ENCODE assay signal across 9 cellular contexts in the genomic region with DNA sequence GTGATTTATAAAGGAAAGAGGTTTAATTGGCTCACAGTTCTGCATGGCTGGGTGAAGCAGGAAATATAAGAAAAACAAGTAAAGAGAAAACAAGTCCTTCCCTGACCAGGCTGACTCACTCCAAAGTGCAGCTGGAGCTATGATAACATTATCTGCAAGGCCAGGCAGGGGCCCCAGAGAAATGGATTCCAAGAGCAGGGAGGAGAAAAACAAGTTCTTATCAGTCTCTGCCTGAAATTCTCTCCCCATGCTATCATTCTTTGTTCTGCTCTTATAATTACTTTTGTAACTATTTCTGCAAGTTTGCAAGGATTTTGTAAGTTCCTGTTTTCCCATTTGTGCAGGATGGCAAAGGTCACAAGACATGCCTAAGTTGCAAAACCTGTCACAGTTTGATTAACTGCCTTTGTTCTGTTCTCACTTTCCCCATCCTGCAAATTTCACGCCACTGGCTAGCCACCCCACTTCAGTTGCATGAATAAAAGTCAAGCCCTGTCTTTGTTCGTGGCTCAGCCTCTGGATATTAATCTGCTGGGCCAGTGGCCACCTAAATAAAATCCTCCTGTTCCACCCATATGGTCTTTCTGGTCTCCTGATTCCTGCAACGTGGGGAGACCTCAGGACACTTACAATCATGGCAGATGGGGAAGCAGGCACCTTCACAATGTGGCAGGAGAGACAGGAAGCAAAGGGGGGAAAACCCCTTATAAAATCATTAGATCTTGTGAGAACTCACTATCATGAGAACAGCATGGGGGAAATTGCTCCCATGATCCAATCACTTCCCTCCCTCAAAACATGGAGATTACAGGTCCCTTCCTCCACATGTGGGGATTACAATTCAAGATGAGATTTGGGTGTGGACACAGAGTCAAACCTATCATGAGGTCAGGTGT. TPM values are rescaled to one million over a fixed set of nuclear protein-coding genes. Genes with fewer than 3 reads are reported as not detected.
DNase-seq lines count a peak whose midpoint lies in the region; ATAC-seq and TF ChIP-seq lines count a peak whose summit lies in the region.
"Had no signal": no experiment of that assay in that cellular context is flagged by ENCODE, and none has a peak within 500 bp of the region (broad histone marks: within the 10 kb centered on the region; RNA-seq: fewer than 3 reads in every experiment).

No MANE protein-coding gene starts in this region.

- peaks cover 7% of the 10 kb centered on the region for H3K27me3 Mint-ChIP-seq in activated CD4-positive, alpha-beta T cell treated with anti-CD3 and anti-CD28 coated beads, Interleukin-2, amount 10 ng/mL, durations not matched to agents 7 days and 5 days

- H3K9ac ChIP-seq in Karpas-422 (ENCODE audit: low read length), result no peak overlapping the region

- no peaks in the 10 kb centered on the region for H3K79me2 ChIP-seq in Karpas-422 (ENCODE audit: low read length)

- no peaks in the 10 kb centered on the region for H3K36me3 Mint-ChIP-seq in activated CD4-positive, alpha-beta T cell treated with anti-CD3 and anti-CD28 coated beads, Interleukin-2, amount 10 ng/mL, durations not matched to agents 7 days and 5 days (ENCODE audit: low read depth)

- no peak for TF ChIP-seq POLR2A in lower leg skin (IDR thresholded peaks at IDR 0.05)

- peak overlapping the region; percentile 13 for H3K27ac Mint-ChIP-seq in activated CD4-positive, alpha-beta T cell treated with anti-CD3 and anti-CD28 coated beads, Interleukin-2, amount 10 ng/mL, durations not matched to agents 7 days and 5 days
- H3K27ac Mint-ChIP-seq: T-helper 2 cell treated with Interferon-gamma antibody and Interleukin-4, amounts not matched to agents 5 μg/mL and 100 μg/mL, for 36 hours had no signal

- no peaks in the 10 kb centered on the region for H3K9me2 ChIP-seq in Karpas-422 (replicated peaks; ENCODE audit: insufficient read depth, low read length)

- no peak overlapping the region for H2AFZ ChIP-seq in Karpas-422 (ENCODE audit: low read length)

- no peaks in the 10 kb centered on the region for H3K9me3 Mint-ChIP-seq in activated CD4-positive, alpha-beta T cell treated with anti-CD3 and anti-CD28 coated beads, Interleukin-2, amount 10 ng/mL, durations not matched to agents 7 days and 5 days
- H3K9me3 Mint-ChIP-seq: T-helper 2 cell treated with Interferon-gamma antibody and Interleukin-4, amounts not matched to agents 5 μg/mL and 100 μg/mL, for 36 hours had no signal

- H3K9me3 ChIP-seq in aorta (ENCODE audit: control insufficient read depth, low read length), result no peaks in the 10 kb centered on the region
- no peaks in the 10 kb centered on the region for H3K9me3 ChIP-seq in Karpas-422 (ENCODE audit: low read length)

- H3K4me3 Mint-ChIP-seq in activated CD4-positive, alpha-beta T cell treated with anti-CD3 and anti-CD28 coated beads, Interleukin-2, amount 10 ng/mL, durations not matched to agents 7 days and 5 days, result no peak overlapping the region

- CTCF ChIA-PET in activated CD4-positive, alpha-beta T cell treated with anti-CD3 and anti-CD28 coated beads, Interleukin-2, amount 10 ng/mL, durations not matched to agents 7 days and 5 days (lab: Charles Lee), result interaction anchor here (0.7 kb wide), 1 partner anchor 179 kb away, joined by 3 read pairs; no protein-coding TSS in a partner anchor

- peaks cover 22% of the 10 kb centered on the region for H3K4me1 Mint-ChIP-seq in activated CD4-positive, alpha-beta T cell treated with anti-CD3 and anti-CD28 coated beads, Interleukin-2, amount 10 ng/mL, durations not matched to agents 7 days and 5 days

- WGBS in lower leg skin, 2 donors, result 44 to 53% methylated on average over 3 of the region's 3 CpGs
- 14 to 19% methylated on average over 3 of the region's 3 CpGs for WGBS in aorta, 2 donors

- no peak overlapping the region for H3K4me3 ChIP-seq in lower leg skin (ENCODE audit: low read depth, poor library complexity, severe bottlenecking)
- H3K4me3 ChIP-seq in aorta (ENCODE audit: low read length in 2 of 2), result no peak overlapping the region
- no peak overlapping the region for H3K4me3 ChIP-seq in Karpas-422 (ENCODE audit: low read length)

- H3K27me3 ChIP-seq in aorta (ENCODE audit: control insufficient read depth in 1 of 2, insufficient read depth in 2 of 2, low read length in 1 of 2), result no peaks in the 10 kb centered on the region
- H3K27me3 ChIP-seq in Karpas-422 (ENCODE audit: low read length), result no peaks in the 10 kb centered on the region

- peak; percentile 87 for ATAC-seq in aorta (ENCODE audit: low FRiP score)

- H3K4me1 ChIP-seq in aorta (ENCODE audit: control insufficient read depth in 1 of 2, insufficient read depth in 2 of 2, low read length in 2 of 2) (peaks cover 0 to 2% of the 10 kb centered on the region in 2 donors), Karpas-422 (ENCODE audit: low read length) (no peaks in the 10 kb centered on the region)

- H3K27ac ChIP-seq in aorta (ENCODE audit: low read depth in 1 of 2, low read length in 2 of 2) (no peak overlapping the region), Karpas-422 (ENCODE audit: low read length) (no peak overlapping the region)

- intact Hi-C loops in lower leg skin (cut with DNase I; ENCODE audit: low total_unique reads), result no loop called here
- intact Hi-C loops in aorta (cut with DNase I), result no loop called here

- H4K20me1 ChIP-seq in Karpas-422 (ENCODE audit: insufficient read depth, low read depth, low read length), result no peaks in the 10 kb centered on the region

- H3K36me3 ChIP-seq in aorta (ENCODE audit: control insufficient read depth in 1 of 2, insufficient read depth in 2 of 2, low read length in 1 of 2) (no peaks in the 10 kb centered on the region), Karpas-422 (ENCODE audit: insufficient read depth, low read length) (no peaks in the 10 kb centered on the region)

- POLR2A ChIA-PET in activated CD4-positive, alpha-beta T cell treated with anti-CD3 and anti-CD28 coated beads, Interleukin-2, amount 10 ng/mL, durations not matched to agents 7 days and 5 days (lab: Charles Lee), result no interaction called here

- no peak for TF ChIP-seq CTCF in lower leg skin (IDR thresholded peaks at IDR 0.05)

- no peak for DNase-seq in activated CD4-positive, alpha-beta T cell treated with anti-CD3 and anti-CD28 coated beads, Interleukin-2, amount 10 ng/mL, durations not matched to agents 7 days and 5 days
- DNase-seq in activated CD4-positive, alpha-beta T cell treated with anti-CD3 and anti-CD28 coated beads, Interleukin-2, amount 50 U/mL, for 4 hours, result no peak
- DNase-seq in dedifferentiated amniotic fluid mesenchymal stem cell (ENCODE audit: extremely low spot score) (peak; percentile 51), lower leg skin (ENCODE audit: low spot score in 2 of 2) (peak; percentile 69 to 87), aorta (peak in 1 of 2 donors; percentile 71), Karpas-422 (no peak)
- DNase-seq in activated T-cell treated with anti-CD3 and anti-CD28 coated beads, Interleukin-2, amount 50 U/mL, for 48 hours, result no peak
- no peak for DNase-seq in central memory CD4-positive, alpha-beta T cell

- no peak overlapping the region for H3K4me2 ChIP-seq in Karpas-422 (ENCODE audit: low read depth, low read length, poor library complexity, severe bottlenecking)

RNA-seq across cellular contexts. Expression of gene ABCA9, which starts 13.1 kb away (rescaled TPM):
- total RNA-seq in activated CD4-positive, alpha-beta T cell treated with anti-CD3 and anti-CD28 coated beads, Interleukin-2, amount 10 ng/mL, durations not matched to agents 7 days and 5 days, result under 1 TPM; 0.08 to 0.22 TPM
- total RNA-seq in lower leg skin, result 10 to 100 TPM in 1 of 4 donors, 1 to 10 TPM in 3; 4.5 to 10.3 (median 7.7) TPM
- 100 to 1,000 TPM in 1 of 2 donors, 10 to 100 TPM in 1; 25.1 to 100 TPM for total RNA-seq in aorta
- polyA plus RNA-seq in aorta, result 10 to 100 TPM in 1 of 2 donors, 1 to 10 TPM in 1; 1.4 to 25.0 TPM
- total RNA-seq in Karpas-422 (2014; rRNA removed; shearing (Covaris generic); ENCODE audit: low replicate concordance), result not detected in 2 replicates

Comparison
In these comparisons a context has a peak if more than half of its experiments do, and no peak if none do; other contexts are left out.
1. DNase-seq: peak in dedifferentiated amniotic fluid mesenchymal stem cell (single experiment) and lower leg skin (2 of 2); none in activated CD4-positive, alpha-beta T cell treated with anti-CD3 and anti-CD28 coated beads, Interleukin-2, amount 10 ng/mL, durations not matched to agents 7 days and 5 days (single experiment), activated CD4-positive, alpha-beta T cell treated with anti-CD3 and anti-CD28 coated beads, Interleukin-2, amount 50 U/mL, for 4 hours (0 of 2), activated T-cell treated with anti-CD3 and anti-CD28 coated beads, Interleukin-2, amount 50 U/mL, for 48 hours (0 of 2), central memory CD4-positive, alpha-beta T cell (single experiment) and Karpas-422 (single experiment).